ENCODE assay signal across 8 cellular contexts in the genomic region with DNA sequence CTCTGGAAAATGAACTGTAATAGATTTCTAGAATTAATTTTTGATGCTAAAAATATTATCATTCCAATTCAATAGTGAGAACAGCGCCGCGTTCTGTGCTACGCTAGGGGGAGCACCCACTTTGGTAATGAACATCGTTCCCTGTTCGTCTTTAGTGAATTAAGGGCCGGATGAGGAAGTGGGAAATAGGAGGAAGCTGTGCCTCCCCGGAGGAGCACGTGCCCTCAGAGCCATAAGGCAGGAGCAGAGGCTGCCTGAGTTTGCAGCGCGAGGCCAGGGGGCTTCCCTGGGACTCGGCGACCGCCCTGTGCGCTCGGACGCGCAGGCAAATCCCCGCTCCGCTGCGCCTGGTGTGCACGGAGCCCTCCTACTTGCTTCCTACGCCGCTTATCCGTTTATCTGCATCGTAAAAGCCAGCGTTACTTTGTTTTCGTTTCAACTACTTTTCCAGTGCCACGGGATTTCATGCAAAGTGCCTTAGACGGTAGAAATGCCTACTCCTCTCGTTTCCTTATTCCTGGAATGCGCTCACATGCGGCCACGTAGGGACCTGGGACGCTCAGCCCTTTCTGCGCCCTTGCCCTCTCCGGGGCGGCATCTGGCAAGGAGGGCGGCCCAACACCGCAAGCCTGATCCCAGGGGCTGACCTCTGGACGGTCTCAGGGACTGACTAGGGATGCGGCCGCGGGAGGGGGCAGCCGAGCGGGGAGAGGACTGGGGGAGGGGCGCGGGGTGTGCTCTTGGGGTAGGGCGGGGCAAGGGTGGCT.
DNase-seq lines count a peak whose midpoint lies in the region; ATAC-seq and TF ChIP-seq lines count a peak whose summit lies in the region.

No MANE protein-coding gene starts in this region.

- intact Hi-C loops in adrenal gland (cut with DNase I), result no loop called here
- intact Hi-C loops in left cardiac atrium (cut with DNase I), result loop anchor here (5.0 to 10.0 kb wide), 2 partner anchors 325 to 338 kb away; a partner anchor contains a TSS

- WGBS in adrenal gland, 4 donors, result 9 to 15% (median 10%) methylated on average over 34 to 49 of the region's 49 CpGs

- H3K9me3 ChIP-seq in adrenal gland (replicated peaks in 1 of 3) (no peaks in the 10 kb centered on the region), parathyroid adenoma (ENCODE audit: control insufficient read depth, low read length) (no peaks in the 10 kb centered on the region)

- TF ChIP-seq POLR2A in adrenal gland (IDR thresholded peaks at IDR 0.05), result no peak

- H3K4me3 ChIP-seq in adrenal gland (peak overlapping the region in 1 of 4 donors; percentile 30), parathyroid adenoma (ENCODE audit: low read depth, low read length) (peak overlapping the region; percentile 12)

- H3K4me2 ChIP-seq in parathyroid adenoma (ENCODE audit: low read length), result peak overlapping the region; percentile 59

- DNase-seq in Daoy (ENCODE audit: low read depth) (peak; percentile 63), NCI-H526 (lab: John Stamatoyannopoulos, UW) (peak; percentile 24 to 68), adrenal gland (peak; percentile 33 to 73 (median 49)), left cardiac atrium (peak; percentile 69), NCI-H1417 treated with DMSO at 0.1 percent for 48 hours (lab: John Stamatoyannopoulos, UW) (no peak), NCI-H2171 treated with DMSO at 0.1 percent for 48 hours (lab: John Stamatoyannopoulos, UW) (no peak)

- H3K27me3 ChIP-seq in adrenal gland, result peaks cover 4% of the 10 kb centered on the region
- H3K27me3 ChIP-seq in parathyroid adenoma (ENCODE audit: control insufficient read depth, insufficient read depth, low read length), result no peaks in the 10 kb centered on the region

- peaks cover 3 to 5% of the 10 kb centered on the region in 2 donors for H3K4me1 ChIP-seq in adrenal gland (replicated peaks in 1 of 2)
- H3K4me1 ChIP-seq in parathyroid adenoma, result peaks cover 11% of the 10 kb centered on the region

- H3K36me3 ChIP-seq in adrenal gland (replicated peaks in 1 of 2), result no peaks in the 10 kb centered on the region
- no peaks in the 10 kb centered on the region for H3K36me3 ChIP-seq in parathyroid adenoma (ENCODE audit: control insufficient read depth, insufficient read depth, low read length)

- ATAC-seq in left cardiac atrium (peak; percentile 75 to 76), HG03439 (IDR thresholded peaks at IDR 0.05; ENCODE audit: unreplicated experiment) (no peak)

- H3K79me2 ChIP-seq in parathyroid adenoma, result no peaks in the 10 kb centered on the region

- H3K9ac ChIP-seq in parathyroid adenoma, result no peak overlapping the region

- H2AFZ ChIP-seq in parathyroid adenoma, result peak overlapping the region; percentile 85

- H3K27ac ChIP-seq in adrenal gland, result no peak overlapping the region
- no peak overlapping the region for H3K27ac ChIP-seq in parathyroid adenoma

- peak; percentile 40 to 62 (median 48) for TF ChIP-seq CTCF in adrenal gland (IDR thresholded peaks at IDR 0.05)
- peak; percentile 62 for TF ChIP-seq CTCF in parathyroid adenoma (IDR thresholded peaks at IDR 0.05)

Comparison
In these comparisons a context has a peak if more than half of its experiments do, and no peak if none do; other contexts are left out.
1. DNase-seq: peak in Daoy (single experiment), NCI-H526 (2 of 2), adrenal gland (7 of 7) and left cardiac atrium (single experiment); none in NCI-H1417 treated with DMSO at 0.1 percent for 48 hours (single experiment) and NCI-H2171 treated with DMSO at 0.1 percent for 48 hours (single experiment).
2. intact Hi-C loops: an anchor here in left cardiac atrium (5.0 to 10.0 kb wide); none called in adrenal gland.